19 cellular contexts compared by ENCODE assay signal in genomic region chrX:10897768-10898167, GRCh38.
DNase-seq lines count a peak whose midpoint lies in the region; ATAC-seq, FAIRE-seq and TF ChIP-seq lines count a peak whose summit lies in the region.
"Had no signal": no experiment of that assay in that cellular context is flagged by ENCODE, and none has a peak within 500 bp of the region (broad histone marks: within the 10 kb centered on the region; RNA-seq: fewer than 3 reads in every experiment).

No MANE protein-coding gene starts in this region.

- H3K79me1 ChIP-seq in trophoblast cell (ENCODE audit: low read length) = no peaks in the 10 kb centered on the region

- POLR2A ChIA-PET in WTC11 (lab: Charles Lee) (no interaction called here), MCF 10A (lab: Yijun Ruan, JAX) (no interaction called here)

- H3K9me3 ChIP-seq in trophoblast cell (ENCODE audit: insufficient read depth, low read depth, low read length) (no peaks in the 10 kb centered on the region), small intestine (ENCODE audit: control insufficient read depth, low read depth) (no peaks in the 10 kb centered on the region)
- H3K9me3 ChIP-seq: BE2C, HAP-1 had no signal

- no peaks in the 10 kb centered on the region for H3K27me3 Mint-ChIP-seq in WTC11 (ENCODE audit: low read depth)
- H3K27me3 Mint-ChIP-seq in MCF 10A (ENCODE audit: insufficient read depth, unreplicated experiment) = peaks cover 19% of the 10 kb centered on the region
- H3K27me3 Mint-ChIP-seq: CD4-positive, CD25-positive, alpha-beta regulatory T cell had no signal

- no peak for ATAC-seq in WTC11

- H3K4me1 Mint-ChIP-seq in WTC11 = no peaks in the 10 kb centered on the region; the same call in 1 of the 2 replicates
- H3K4me1 Mint-ChIP-seq in MCF 10A (ENCODE audit: insufficient read depth, unreplicated experiment) = no peaks in the 10 kb centered on the region
- H3K4me1 Mint-ChIP-seq: CD4-positive, CD25-positive, alpha-beta regulatory T cell; CD8-positive, alpha-beta memory T cell had no signal

- no peak overlapping the region for H2AK5ac ChIP-seq in trophoblast cell (ENCODE audit: low read length)

- H3K23ac ChIP-seq in trophoblast cell (ENCODE audit: low read length) = no peak overlapping the region

- H3K36me3 Mint-ChIP-seq in WTC11 (no peaks in the 10 kb centered on the region), MCF 10A (ENCODE audit: insufficient read depth, unreplicated experiment) (no peaks in the 10 kb centered on the region)
- H3K36me3 Mint-ChIP-seq: CD4-positive, CD25-positive, alpha-beta regulatory T cell; CD8-positive, alpha-beta memory T cell had no signal

- intact Hi-C loops in MCF 10A (cut with micrococcal nuclease) = no loop called here

- H4K8ac ChIP-seq in trophoblast cell (ENCODE audit: low read depth, low read length) = no peak overlapping the region

- no peak for FAIRE-seq in small intestine (lab: Jason Lieb, UNC)
- FAIRE-seq: GM12892, GM18507 had no signal

- peak overlapping the region; percentile 33 for H2BK120ac ChIP-seq in trophoblast cell (ENCODE audit: insufficient read depth, low read length, poor library complexity)

- H3K4ac ChIP-seq in trophoblast cell (ENCODE audit: low read depth, low read length) = no peak overlapping the region

- no peak overlapping the region for H3K4me2 ChIP-seq in trophoblast cell (ENCODE audit: low read length)

- H3K4me3 ChIP-seq in H7 (ENCODE audit: insufficient read depth, low read depth, low read length) (no peak overlapping the region), trophoblast cell (ENCODE audit: low read depth, low read length) (no peak overlapping the region), small intestine (ENCODE audit: low read depth in 1 of 2, low read length in 2 of 2) (no peak overlapping the region)
- H3K4me3 ChIP-seq: HAP-1 had no signal

- no peak overlapping the region for H3K27ac ChIP-seq in trophoblast cell (ENCODE audit: low read depth, low read length)
- H3K27ac ChIP-seq in small intestine (ENCODE audit: low read depth in 1 of 2, low read length in 1 of 2) = no peak overlapping the region
- H3K27ac ChIP-seq: HL-60 had no signal

- no peak overlapping the region for H2BK12ac ChIP-seq in trophoblast cell (ENCODE audit: low read length)

- H3K14ac ChIP-seq in trophoblast cell (ENCODE audit: low read length) = no peak overlapping the region

- CTCF ChIA-PET in WTC11 (lab: Charles Lee) = no interaction called here
- CTCF ChIA-PET in MCF 10A (lab: Yijun Ruan, JAX) = no interaction called here

- no peak overlapping the region for H3K18ac ChIP-seq in trophoblast cell (ENCODE audit: low read length)

- no peak for TF ChIP-seq CTCF in WTC11 (IDR thresholded peaks at IDR 0.05)
- TF ChIP-seq CTCF in MCF 10A (IDR thresholded peaks at IDR 0.05; ENCODE audit: unreplicated experiment) = no peak

- no peak overlapping the region for H3K27ac Mint-ChIP-seq in WTC11
- no peak overlapping the region for H3K27ac Mint-ChIP-seq in MCF 10A (ENCODE audit: low read depth, unreplicated experiment)
- H3K27ac Mint-ChIP-seq: CD4-positive, CD25-positive, alpha-beta regulatory T cell; CD8-positive, alpha-beta memory T cell had no signal

- no peaks in the 10 kb centered on the region for H3K36me3 ChIP-seq in H7 (replicated peaks; ENCODE audit: control insufficient read depth, insufficient read depth, low read length)
- H3K36me3 ChIP-seq in trophoblast cell (ENCODE audit: control insufficient read depth in 1 of 2, insufficient read depth in 2 of 2, low read length in 2 of 2) = no peaks in the 10 kb centered on the region
- no peaks in the 10 kb centered on the region for H3K36me3 ChIP-seq in small intestine (ENCODE audit: control insufficient read depth in 2 of 2, insufficient read depth in 2 of 2, low read length in 2 of 2)
- H3K36me3 ChIP-seq: BE2C, HAP-1 had no signal

- H3K27me3 ChIP-seq in H7 (ENCODE audit: control insufficient read depth, insufficient read depth, low read length) (no peaks in the 10 kb centered on the region), trophoblast cell (ENCODE audit: insufficient read depth, low read length) (no peaks in the 10 kb centered on the region), small intestine (ENCODE audit: control insufficient read depth in 2 of 2, insufficient read depth in 2 of 2, low read length in 2 of 2) (no peaks in the 10 kb centered on the region)
- H3K27me3 ChIP-seq: BE2C had no signal

- H3K9me3 Mint-ChIP-seq in WTC11 (no peaks in the 10 kb centered on the region), MCF 10A (ENCODE audit: unreplicated experiment) (no peaks in the 10 kb centered on the region)

- WGBS in trophoblast cell (ENCODE audit: extremely low coverage, insufficient coverage, insufficient read length) = no CpG with 5 or more reads among the region's 9 CpGs
- 83 to 94% (median 89%) methylated on average over 9 of the region's 9 CpGs for WGBS in small intestine, 3 donors

- no peaks in the 10 kb centered on the region for H3K79me2 ChIP-seq in trophoblast cell (ENCODE audit: control insufficient read depth, insufficient read depth, low read length, poor library complexity)

- H3K4me1 ChIP-seq in trophoblast cell (ENCODE audit: control insufficient read depth in 1 of 2, insufficient read depth in 2 of 2, low read length in 2 of 2) = no peaks in the 10 kb centered on the region
- H3K4me1 ChIP-seq in small intestine (ENCODE audit: control insufficient read depth in 2 of 2, insufficient read depth in 1 of 2, low read depth in 1 of 2, low read length in 1 of 2) = no peaks in the 10 kb centered on the region
- H3K4me1 ChIP-seq: BE2C, HAP-1 had no signal

- no peak overlapping the region for H2AFZ ChIP-seq in trophoblast cell (ENCODE audit: insufficient read depth, low read length, poor library complexity)

- no peak overlapping the region for H3K4me3 Mint-ChIP-seq in WTC11
- no peak overlapping the region for H3K4me3 Mint-ChIP-seq in MCF 10A (ENCODE audit: unreplicated experiment)
- H3K4me3 Mint-ChIP-seq: CD4-positive, CD25-positive, alpha-beta regulatory T cell; CD8-positive, alpha-beta memory T cell had no signal

- H4K12ac ChIP-seq in trophoblast cell (ENCODE audit: low read depth, low read length) = no peak overlapping the region

- peak; percentile 28 for DNase-seq in H7
- peak; percentile 37 for DNase-seq in WTC11 (ENCODE audit: low spot score)
- DNase-seq in iPS-NIHi7 (ENCODE audit: extremely low spot score) = peak; percentile 38
- DNase-seq in trophoblast cell = no peak
- no peak for DNase-seq in NCI-H1930 (lab: John Stamatoyannopoulos, UW)
- no peak for DNase-seq in small intestine
- no peak for DNase-seq in MCF 10A (ENCODE audit: unreplicated experiment)
- DNase-seq: BE2C; C1 segment of cervical spinal cord; CD4-positive, CD25-positive, alpha-beta regulatory T cell; CD8-positive, alpha-beta memory T cell; COR-L47; DMS 273 treated with DMSO at 0.1 percent for 48 hours; GDM1; GOT3 had no signal

- BruUV-seq in MCF 10A (replicated peaks; lab: Mats Ljungman, UMichigan) = no TSS peak

- H3K9ac ChIP-seq in trophoblast cell (ENCODE audit: low read length) = no peak overlapping the region

- no peak overlapping the region for H2BK5ac ChIP-seq in trophoblast cell (ENCODE audit: low read depth, low read length, poor library complexity)

- H4K91ac ChIP-seq in trophoblast cell (ENCODE audit: low read depth, low read length) = no peak overlapping the region

TF ChIP-seq in WTC11, 78 proteins besides CTCF, POLR2A, EP300 and RAD21:
- no peak for TF ChIP-seq SMAD3 (CRISPR knock-in tag; IDR thresholded peaks at IDR 0.05; ENCODE audit: borderline replicate concordance)
- TF ChIP-seq ATF6 (CRISPR knock-in tag; IDR thresholded peaks at IDR 0.05) = no peak
- TF ChIP-seq AFF4 (CRISPR knock-in tag; IDR thresholded peaks at IDR 0.05; ENCODE audit: borderline replicate concordance) = no peak
- TF ChIP-seq ZNF263 (CRISPR knock-in tag; IDR thresholded peaks at IDR 0.05; ENCODE audit: low read depth) = no peak
- no peak for TF ChIP-seq NFYB (CRISPR knock-in tag; conservative IDR thresholded peaks at IDR 0.05; ENCODE audit: low read depth)

Comparison
In these comparisons a context has a peak if more than half of its experiments do, and no peak if none do; other contexts are left out.
1. DNase-seq: peak in H7 (single experiment), WTC11 (single experiment) and iPS-NIHi7 (single experiment); none in trophoblast cell (0 of 2), NCI-H1930 (0 of 2), small intestine (single experiment) and MCF 10A (single experiment).